11 cellular contexts compared by ENCODE assay signal in genomic region chr5:173395257-173395932, GRCh38.
DNase-seq lines count a peak whose midpoint lies in the region.
"Had no signal": no experiment of that assay in that cellular context is flagged by ENCODE, and none has a peak within 500 bp of the region (broad histone marks: within the 10 kb centered on the region; RNA-seq: fewer than 3 reads in every experiment).

No MANE protein-coding gene starts in this region.

- H3K9me3 ChIP-seq in GM23248 (ENCODE audit: low read depth) (no peaks in the 10 kb centered on the region), skeletal muscle satellite cell (replicated peaks; ENCODE audit: low read length) (peaks cover 4% of the 10 kb centered on the region)
- H3K9me3 ChIP-seq: prostate gland had no signal

- H3K9ac ChIP-seq in GM23248 (no peak overlapping the region), skeletal muscle satellite cell (ENCODE audit: low read depth, low read length) (peak overlapping the region; percentile 33)

- peak overlapping the region; percentile 45 for H2AFZ ChIP-seq in GM23248

- H4K20me1 ChIP-seq in GM23248 (ENCODE audit: insufficient read depth), result no peaks in the 10 kb centered on the region

- H3K27ac ChIP-seq in GM23248, result peak overlapping the region; percentile 11; the same call in 1 of the 2 replicates
- H3K27ac ChIP-seq: prostate gland had no signal

- H3K79me2 ChIP-seq in GM23248 (ENCODE audit: insufficient read depth), result no peaks in the 10 kb centered on the region

- H3F3A ChIP-seq in GM23248 (ENCODE audit: insufficient read depth), result no peaks in the 10 kb centered on the region

- in situ Hi-C loops in GM23248 (cut with MboI), result no loop called here

- WGBS in GM23248 (ENCODE audit: low coverage in 1 of 2, low lambda C conversion rate in 2 of 2, missing lambda C conversion rate in 2 of 2), 2 experiments, result 33 to 42% methylated on average over 6 of the region's 6 CpGs

- H3K9me2 ChIP-seq in GM23248 (ENCODE audit: insufficient read depth), result no peaks in the 10 kb centered on the region

- H3K27me3 ChIP-seq in GM23248 (replicated peaks; ENCODE audit: insufficient read depth) (no peaks in the 10 kb centered on the region), skeletal muscle satellite cell (ENCODE audit: control insufficient read depth, insufficient read depth, low read length) (no peaks in the 10 kb centered on the region)

- H3K4me3 ChIP-seq in GM23248, result no peak overlapping the region
- H3K4me3 ChIP-seq in skeletal muscle satellite cell (ENCODE audit: low read length), result no peak overlapping the region
- H3K4me3 ChIP-seq: prostate gland had no signal

- H3K4me2 ChIP-seq in GM23248 (ENCODE audit: unreplicated experiment) (no peak overlapping the region), skeletal muscle satellite cell (ENCODE audit: low read length) (peak overlapping the region; percentile 11)

- no peaks in the 10 kb centered on the region for H3K36me3 ChIP-seq in GM23248 (ENCODE audit: low read depth)
- H3K36me3 ChIP-seq in skeletal muscle satellite cell (ENCODE audit: insufficient read depth, low read length), result no peaks in the 10 kb centered on the region
- H3K36me3 ChIP-seq: prostate gland had no signal

- DNase-seq in GM23248 (peak; percentile 85), T1000 (lab: John Stamatoyannopoulos, UW) (peak; percentile 31), fibroblast of the conjunctiva (ENCODE audit: low read depth) (peak; percentile 12), DMS79 (lab: John Stamatoyannopoulos, UW) (no peak), NK-92 (lab: John Stamatoyannopoulos, UW; ENCODE audit: unreplicated experiment) (no peak), NCI-H345 treated with DMSO at 0.1 percent for 48 hours (lab: John Stamatoyannopoulos, UW; ENCODE audit: unreplicated experiment) (no peak)
- DNase-seq: activated T-cell treated with anti-CD3 and anti-CD28 coated beads, Interleukin-2, amount 50 U/mL, for 1 hour; NCI-H446 treated with DMSO at 0.1 percent for 48 hours; T-helper 17 cell had no signal

- peaks cover 14% of the 10 kb centered on the region; the same call in 1 of the 2 replicates for H3K4me1 ChIP-seq in GM23248 (ENCODE audit: insufficient read depth)
- H3K4me1 ChIP-seq in skeletal muscle satellite cell (ENCODE audit: control insufficient read depth, insufficient read depth, low read length), result peaks cover 15% of the 10 kb centered on the region
- H3K4me1 ChIP-seq: prostate gland had no signal

Comparison
In these comparisons a context has a peak if more than half of its experiments do, and no peak if none do; other contexts are left out.
1. DNase-seq: peak in GM23248 (single experiment), T1000 (single experiment) and fibroblast of the conjunctiva (single experiment); none in DMS79 (single experiment), NK-92 (single experiment) and NCI-H345 treated with DMSO at 0.1 percent for 48 hours (single experiment).